Comparison of ENCODE assay signal across 10 cellular contexts in genomic region chr2:72915907-72916742, GRCh38. TPM values are rescaled to one million over a fixed set of nuclear protein-coding genes. Genes with fewer than 3 reads are reported as not detected.
DNase-seq lines count a peak whose midpoint lies in the region; ATAC-seq, FAIRE-seq and TF ChIP-seq lines count a peak whose summit lies in the region.
"Had no signal": no experiment of that assay in that cellular context is flagged by ENCODE, and none has a peak within 500 bp of the region (broad histone marks: within the 10 kb centered on the region; RNA-seq: fewer than 3 reads in every experiment).

No MANE protein-coding gene starts in this region.

- no peak for TF ChIP-seq POLR2A in body of pancreas (IDR thresholded peaks at IDR 0.05)

- ATAC-seq in GM18907 (IDR thresholded peaks at IDR 0.05; ENCODE audit: unreplicated experiment) = peak; percentile 70
- ATAC-seq in HG03064 (IDR thresholded peaks at IDR 0.05; ENCODE audit: low read depth, unreplicated experiment) = peak; percentile 47
- ATAC-seq in body of pancreas = peak; percentile 69
- ATAC-seq in left colon = peak; percentile 80
- ATAC-seq in stimulated activated effector memory CD8-positive, alpha-beta T cell treated with anti-CD3 and anti-CD28 coated beads, Interleukin-12 subunit alpha, Interleukin-12 subunit beta, amount 100 ng/mL, for 72 hours = peak; percentile 65

- intact Hi-C loops in body of pancreas (cut with DNase I) = no loop called here
- intact Hi-C loops in left colon (cut with DNase I, micrococcal nuclease) = no loop called here

- no peaks in the 10 kb centered on the region for H3K36me3 ChIP-seq in BLaER1 treated with 17β-estradiol and CSF1 and Interleukin-3, amounts not matched to agents 10 nM and 100 nM
- no peaks in the 10 kb centered on the region for H3K36me3 ChIP-seq in body of pancreas (replicated peaks in 1 of 2; ENCODE audit: insufficient read depth in 1 of 2, low read depth in 2 of 2)

- no peaks in the 10 kb centered on the region for H3K9me3 ChIP-seq in BLaER1 treated with 17β-estradiol and CSF1 and Interleukin-3, amounts not matched to agents 10 nM and 100 nM (replicated peaks in 1 of 11)
- no peaks in the 10 kb centered on the region for H3K9me3 ChIP-seq in body of pancreas

- TF ChIP-seq CTCF in body of pancreas (IDR thresholded peaks at IDR 0.05) = no peak

- DNase-seq in NCI-H69 (lab: John Stamatoyannopoulos, UW) (peak; percentile 80), body of pancreas (peak; percentile 59 to 78 (median 68)), left colon (peak; percentile 57 to 80), HTR-8/SVneo (ENCODE audit: insufficient read length, low spot score) (no peak)
- peak in 1 of 2 donors; percentile 34 for DNase-seq in stimulated activated effector memory CD8-positive, alpha-beta T cell treated with anti-CD3 and anti-CD28 coated beads, Interleukin-12 subunit alpha, Interleukin-12 subunit beta, amount 100 ng/mL, for 72 hours (ENCODE audit: low spot score in 2 of 2)

- H3K4me3 Mint-ChIP-seq in stimulated activated effector memory CD8-positive, alpha-beta T cell treated with anti-CD3 and anti-CD28 coated beads, Interleukin-12 subunit alpha, Interleukin-12 subunit beta, amount 100 ng/mL, for 72 hours = peak overlapping the region; percentile 73

- peaks cover 43% of the 10 kb centered on the region for H3K4me1 Mint-ChIP-seq in stimulated activated effector memory CD8-positive, alpha-beta T cell treated with anti-CD3 and anti-CD28 coated beads, Interleukin-12 subunit alpha, Interleukin-12 subunit beta, amount 100 ng/mL, for 72 hours

- no peak for FAIRE-seq in HTR-8/SVneo (lab: Jason Lieb, UNC)

- peak overlapping the region; percentile 41 to 65 (median 51) for H3K4me3 ChIP-seq in BLaER1 treated with 17β-estradiol and CSF1 and Interleukin-3, amounts not matched to agents 10 nM and 100 nM
- peak overlapping the region in 1 of 2 donors; percentile 48 for H3K4me3 ChIP-seq in body of pancreas

- no peak overlapping the region for H3K27ac ChIP-seq in BLaER1 treated with 17β-estradiol and CSF1 and Interleukin-3, amounts not matched to agents 10 nM and 100 nM
- H3K27ac ChIP-seq in body of pancreas = no peak overlapping the region
- H3K27ac ChIP-seq: HL-60 had no signal

- peak overlapping the region in 6 of 11 experiments; percentile 1 to 50 (median 28); a peak in 6 of 22 replicates for H3K9ac ChIP-seq in BLaER1 treated with 17β-estradiol and CSF1 and Interleukin-3, amounts not matched to agents 10 nM and 100 nM

- H3K36me3 Mint-ChIP-seq in stimulated activated effector memory CD8-positive, alpha-beta T cell treated with anti-CD3 and anti-CD28 coated beads, Interleukin-12 subunit alpha, Interleukin-12 subunit beta, amount 100 ng/mL, for 72 hours = no peaks in the 10 kb centered on the region

- H3K4me2 ChIP-seq in BLaER1 treated with 17β-estradiol and CSF1 and Interleukin-3, amounts not matched to agents 10 nM and 100 nM = peak overlapping the region; percentile 76 to 97 (median 89)

- peaks cover 100% of the 10 kb centered on the region in 11 experiments for H3K27me3 ChIP-seq in BLaER1 treated with 17β-estradiol and CSF1 and Interleukin-3, amounts not matched to agents 10 nM and 100 nM
- H3K27me3 ChIP-seq in body of pancreas = peaks cover 0 to 56% of the 10 kb centered on the region in 2 donors

- no peak overlapping the region for H3K27ac Mint-ChIP-seq in stimulated activated effector memory CD8-positive, alpha-beta T cell treated with anti-CD3 and anti-CD28 coated beads, Interleukin-12 subunit alpha, Interleukin-12 subunit beta, amount 100 ng/mL, for 72 hours

- peaks cover 10 to 81% (median 71%) of the 10 kb centered on the region in 11 experiments; a peak in 20 of 22 replicates for H4K20me1 ChIP-seq in BLaER1 treated with 17β-estradiol and CSF1 and Interleukin-3, amounts not matched to agents 10 nM and 100 nM

- WGBS in body of pancreas, 2 donors = 3 to 8% methylated on average over 23 to 81 of the region's 86 CpGs

- no peaks in the 10 kb centered on the region for H3K9me3 Mint-ChIP-seq in stimulated activated effector memory CD8-positive, alpha-beta T cell treated with anti-CD3 and anti-CD28 coated beads, Interleukin-12 subunit alpha, Interleukin-12 subunit beta, amount 100 ng/mL, for 72 hours

- H3K4me1 ChIP-seq in BLaER1 treated with 17β-estradiol and CSF1 and Interleukin-3, amounts not matched to agents 10 nM and 100 nM = peaks cover 41 to 52% (median 46%) of the 10 kb centered on the region in 10 experiments
- H3K4me1 ChIP-seq in body of pancreas = peaks cover 53% of the 10 kb centered on the region

RNA-seq across cellular contexts. Expression of gene EMX1, which starts 1.2 kb away (rescaled TPM):
- total RNA-seq in body of pancreas (under 1 TPM; 0.26 to 0.33 TPM), left colon (1 to 10 TPM; 1.5 to 2.2 TPM)
- total RNA-seq: glomerular endothelial cell had no signal

RNA-seq across cellular contexts. Expression of gene SPR, which starts 28.9 kb away (rescaled TPM):
- total RNA-seq in body of pancreas (10 to 100 TPM; 62.6 to 84.6 TPM), left colon (10 to 100 TPM; 77.8 to 81.9 TPM)
